ENCODE assay signal across 2 cellular contexts in genomic region chr3:177563792-177564191, GRCh38.
TF ChIP-seq lines count a peak whose summit lies in the region.

No MANE protein-coding gene starts in this region.

TF ChIP-seq in GM23338, 12 proteins besides CTCF, POLR2A, EP300 and RAD21:
- TF ChIP-seq JUNB (IDR thresholded peaks at IDR 0.05; ENCODE audit: unreplicated experiment) (no peak), EZH2phosphoT487 (IDR thresholded peaks at IDR 0.05; ENCODE audit: unreplicated experiment) (no peak), ZNF114 (CRISPR knock-in tag; IDR thresholded peaks at IDR 0.05) (no peak), ZNF331 (CRISPR knock-in tag; IDR thresholded peaks at IDR 0.05; ENCODE audit: low read depth) (no peak), ZNF462 (CRISPR knock-in tag; IDR thresholded peaks at IDR 0.05) (no peak), ETS1 (IDR thresholded peaks at IDR 0.05) (no peak), EZH2 (IDR thresholded peaks at IDR 0.05; ENCODE audit: low read depth, unreplicated experiment) (no peak), REST (IDR thresholded peaks at IDR 0.05; ENCODE audit: unreplicated experiment) (no peak), POLR2AphosphoS5 (IDR thresholded peaks at IDR 0.05; ENCODE audit: low read depth) (no peak), CREB1 (CRISPR knock-in tag; IDR thresholded peaks at IDR 0.05; ENCODE audit: low read depth) (no peak), NANOG (IDR thresholded peaks at IDR 0.05; ENCODE audit: borderline replicate concordance) (no peak), STAT1 (IDR thresholded peaks at IDR 0.05; ENCODE audit: unreplicated experiment) (no peak)
TF ChIP-seq in GM23338: peak in this region for 0.

TF ChIP-seq in K562, 482 proteins besides CTCF, POLR2A, EP300 and RAD21:
- no peak for TF ChIP-seq BRF2 (IDR thresholded peaks at IDR 0.05; ENCODE audit: borderline replicate concordance, insufficient read depth, insufficient read length)
- TF ChIP-seq ZNF699 (CRISPR knock-in tag; IDR thresholded peaks at IDR 0.05; ENCODE audit: insufficient replicate concordance), result no peak
- no peak for TF ChIP-seq ADNP (tag; IDR thresholded peaks at IDR 0.05)
- TF ChIP-seq BACH1 (tag; IDR thresholded peaks at IDR 0.05), result no peak
- TF ChIP-seq CREBBP (IDR thresholded peaks at IDR 0.05; ENCODE audit: low read depth, low read length), result no peak
- 0 out of 2 replicates have a peak, but pooled peaks have one; percentile 17 for TF ChIP-seq VEZF1 (CRISPR knock-in tag; IDR thresholded peaks at IDR 0.05)
- no peak for TF ChIP-seq THRA (IDR thresholded peaks at IDR 0.05)
- TF ChIP-seq CBX1 (IDR thresholded peaks at IDR 0.05; ENCODE audit: low read depth), result no peak
- no peak for TF ChIP-seq ZBTB34 (CRISPR knock-in tag; IDR thresholded peaks at IDR 0.05)
